ENCODE assay signal across 1 cellular context in the genomic region with DNA sequence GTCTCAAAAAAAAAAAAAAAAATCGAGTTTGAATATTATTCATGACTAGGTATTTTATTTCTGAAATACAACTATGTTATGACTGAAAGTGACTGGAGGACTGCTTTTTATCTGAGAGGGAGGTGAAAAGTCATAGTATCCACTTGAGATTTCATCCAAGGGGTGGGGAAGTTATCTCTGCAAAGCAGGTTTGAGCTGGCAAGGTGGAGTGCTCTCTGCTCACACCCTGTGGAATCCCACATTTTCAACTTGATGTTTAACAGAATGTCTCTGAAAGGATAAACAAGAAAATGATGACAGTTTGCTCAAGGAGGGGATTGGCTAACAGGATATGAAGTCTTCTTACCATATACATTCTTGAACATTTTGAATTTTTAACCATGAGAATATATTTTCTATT.
TF ChIP-seq lines count a peak whose summit lies in the region.

No MANE protein-coding gene starts in this region.

TF ChIP-seq in GM23338, 12 proteins besides CTCF, POLR2A, EP300 and RAD21:
- TF ChIP-seq, protein P1, sequence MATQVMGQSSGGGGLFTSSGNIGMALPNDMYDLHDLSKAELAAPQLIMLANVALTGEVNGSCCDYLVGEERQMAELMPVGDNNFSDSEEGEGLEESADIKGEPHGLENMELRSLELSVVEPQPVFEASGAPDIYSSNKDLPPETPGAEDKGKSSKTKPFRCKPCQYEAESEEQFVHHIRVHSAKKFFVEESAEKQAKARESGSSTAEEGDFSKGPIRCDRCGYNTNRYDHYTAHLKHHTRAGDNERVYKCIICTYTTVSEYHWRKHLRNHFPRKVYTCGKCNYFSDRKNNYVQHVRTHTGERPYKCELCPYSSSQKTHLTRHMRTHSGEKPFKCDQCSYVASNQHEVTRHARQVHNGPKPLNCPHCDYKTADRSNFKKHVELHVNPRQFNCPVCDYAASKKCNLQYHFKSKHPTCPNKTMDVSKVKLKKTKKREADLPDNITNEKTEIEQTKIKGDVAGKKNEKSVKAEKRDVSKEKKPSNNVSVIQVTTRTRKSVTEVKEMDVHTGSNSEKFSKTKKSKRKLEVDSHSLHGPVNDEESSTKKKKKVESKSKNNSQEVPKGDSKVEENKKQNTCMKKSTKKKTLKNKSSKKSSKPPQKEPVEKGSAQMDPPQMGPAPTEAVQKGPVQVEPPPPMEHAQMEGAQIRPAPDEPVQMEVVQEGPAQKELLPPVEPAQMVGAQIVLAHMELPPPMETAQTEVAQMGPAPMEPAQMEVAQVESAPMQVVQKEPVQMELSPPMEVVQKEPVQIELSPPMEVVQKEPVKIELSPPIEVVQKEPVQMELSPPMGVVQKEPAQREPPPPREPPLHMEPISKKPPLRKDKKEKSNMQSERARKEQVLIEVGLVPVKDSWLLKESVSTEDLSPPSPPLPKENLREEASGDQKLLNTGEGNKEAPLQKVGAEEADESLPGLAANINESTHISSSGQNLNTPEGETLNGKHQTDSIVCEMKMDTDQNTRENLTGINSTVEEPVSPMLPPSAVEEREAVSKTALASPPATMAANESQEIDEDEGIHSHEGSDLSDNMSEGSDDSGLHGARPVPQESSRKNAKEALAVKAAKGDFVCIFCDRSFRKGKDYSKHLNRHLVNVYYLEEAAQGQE (IDR thresholded peaks at IDR 0.05; ENCODE audit: unreplicated experiment) = no peak
- TF ChIP-seq POLR2AphosphoS5 (IDR thresholded peaks at IDR 0.05; ENCODE audit: low read depth) (no peak), ZNF114 (CRISPR knock-in tag; IDR thresholded peaks at IDR 0.05) (no peak), NANOG (IDR thresholded peaks at IDR 0.05; ENCODE audit: borderline replicate concordance) (no peak), EZH2 (IDR thresholded peaks at IDR 0.05; ENCODE audit: low read depth, unreplicated experiment) (no peak), EZH2phosphoT487 (IDR thresholded peaks at IDR 0.05; ENCODE audit: unreplicated experiment) (no peak), STAT1 (IDR thresholded peaks at IDR 0.05; ENCODE audit: unreplicated experiment) (no peak), ZNF331 (CRISPR knock-in tag; IDR thresholded peaks at IDR 0.05; ENCODE audit: low read depth) (no peak)
- TF ChIP-seq, protein P2, sequence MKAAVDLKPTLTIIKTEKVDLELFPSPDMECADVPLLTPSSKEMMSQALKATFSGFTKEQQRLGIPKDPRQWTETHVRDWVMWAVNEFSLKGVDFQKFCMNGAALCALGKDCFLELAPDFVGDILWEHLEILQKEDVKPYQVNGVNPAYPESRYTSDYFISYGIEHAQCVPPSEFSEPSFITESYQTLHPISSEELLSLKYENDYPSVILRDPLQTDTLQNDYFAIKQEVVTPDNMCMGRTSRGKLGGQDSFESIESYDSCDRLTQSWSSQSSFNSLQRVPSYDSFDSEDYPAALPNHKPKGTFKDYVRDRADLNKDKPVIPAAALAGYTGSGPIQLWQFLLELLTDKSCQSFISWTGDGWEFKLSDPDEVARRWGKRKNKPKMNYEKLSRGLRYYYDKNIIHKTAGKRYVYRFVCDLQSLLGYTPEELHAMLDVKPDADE (IDR thresholded peaks at IDR 0.05) = no peak
